ENCODE assay signal across 3 cellular contexts in genomic region chr11:120142701-120143100, GRCh38. TPM values are rescaled to one million over a fixed set of nuclear protein-coding genes. Genes with fewer than 3 reads are reported as not detected.
"Had no signal": no experiment of that assay in that cellular context is flagged by ENCODE, and none has a peak within 500 bp of the region (broad histone marks: within the 10 kb centered on the region; RNA-seq: fewer than 3 reads in every experiment).

No MANE protein-coding gene starts in this region.

RNA-seq across cellular contexts. Expression of gene TRIM29, which starts 4.8 kb away (rescaled TPM):
- total RNA-seq: H9, IMR-90 had no signal
- polyA plus RNA-seq: GM23338, IMR-90 had no signal
